In genomic region chr3:134370611-134371451, GRCh38 we compare ENCODE assay signal across 11 cellular contexts. TPM values are rescaled to one million over a fixed set of nuclear protein-coding genes. Genes with fewer than 3 reads are reported as not detected.
DNase-seq lines count a peak whose midpoint lies in the region; ATAC-seq and TF ChIP-seq lines count a peak whose summit lies in the region.
"Had no signal": no experiment of that assay in that cellular context is flagged by ENCODE, and none has a peak within 500 bp of the region (broad histone marks: within the 10 kb centered on the region; RNA-seq: fewer than 3 reads in every experiment).

No MANE protein-coding gene starts in this region.

- peaks cover 84% of the 10 kb centered on the region for H3K36me3 Mint-ChIP-seq in MCF 10A (ENCODE audit: insufficient read depth, unreplicated experiment)

- H3K4me3 Mint-ChIP-seq in MCF 10A (ENCODE audit: unreplicated experiment), result peak overlapping the region; percentile 93
- H3K4me3 Mint-ChIP-seq: activated T-helper 17 cell treated with anti-CD3 and anti-CD28 coated beads, Interleukin-2, amount 50 U/mL, for 72 hours; T-helper 17 cell had no signal

- H3K36me3 ChIP-seq in lung (ENCODE audit: control insufficient read depth in 2 of 2, insufficient read depth in 2 of 2, low read length in 2 of 2), result peaks cover 16 to 30% of the 10 kb centered on the region in 2 donors
- H3K36me3 ChIP-seq in suprapubic skin, result peaks cover 56% of the 10 kb centered on the region
- H3K36me3 ChIP-seq: neutrophil had no signal

- H3K9me3 ChIP-seq in lung (ENCODE audit: control insufficient read depth in 2 of 2, insufficient read depth in 1 of 2, low read length in 1 of 2) (no peaks in the 10 kb centered on the region), suprapubic skin (no peaks in the 10 kb centered on the region)
- H3K9me3 ChIP-seq: neutrophil had no signal

- no peak for TF ChIP-seq EP300 in suprapubic skin (IDR thresholded peaks at IDR 0.05)

- H3K27ac Mint-ChIP-seq in MCF 10A (ENCODE audit: low read depth, unreplicated experiment), result no peak overlapping the region
- H3K27ac Mint-ChIP-seq: activated T-helper 17 cell treated with anti-CD3 and anti-CD28 coated beads, Interleukin-2, amount 50 U/mL, for 72 hours; T-helper 17 cell had no signal

- CTCF ChIA-PET in MCF 10A (lab: Yijun Ruan, JAX), result interaction anchor here (0.6 to 30.1 kb wide), 9 partner anchors 10 to 159 kb away, joined by 3 to 449 read pairs (median 4); partner anchors contain the start of genes ANAPC13 and CEP63

- intact Hi-C loops in MCF 10A (cut with micrococcal nuclease), result loop anchor here (5.0 kb wide), 2 partner anchors 56 to 159 kb away; no protein-coding TSS in a partner anchor

- 55 to 78% methylated on average over 32 to 33 of the region's 33 CpGs for WGBS in lung, 2 donors
- 77% methylated on average over 12 of the region's 33 CpGs for WGBS in suprapubic skin

- H3K27me3 ChIP-seq in lung (ENCODE audit: control insufficient read depth, insufficient read depth) (no peaks in the 10 kb centered on the region), suprapubic skin (no peaks in the 10 kb centered on the region)

- H3K9me3 Mint-ChIP-seq in MCF 10A (ENCODE audit: unreplicated experiment), result no peaks in the 10 kb centered on the region
- H3K9me3 Mint-ChIP-seq: activated T-helper 17 cell treated with anti-CD3 and anti-CD28 coated beads, Interleukin-2, amount 50 U/mL, for 72 hours had no signal

- H3K27ac ChIP-seq in lung (ENCODE audit: low read depth in 1 of 2, low read length in 1 of 2) (peak overlapping the region; percentile 55 to 91), suprapubic skin (peak overlapping the region; percentile 62)
- H3K27ac ChIP-seq: neutrophil had no signal

- no peak for TF ChIP-seq POLR2A in suprapubic skin (IDR thresholded peaks at IDR 0.05)

- H3K4me1 Mint-ChIP-seq in MCF 10A (ENCODE audit: insufficient read depth, unreplicated experiment), result peaks cover 40% of the 10 kb centered on the region

- H3K4me3 ChIP-seq in lung (no peak overlapping the region), suprapubic skin (peak overlapping the region; percentile 69)

- no TSS peak for BruUV-seq in MCF 10A (replicated peaks; lab: Mats Ljungman, UMichigan)

- POLR2A ChIA-PET in MCF 10A (lab: Yijun Ruan, JAX), result interaction anchor here (0.7 to 5.1 kb wide), 8 partner anchors 7 to 1016 kb away, joined by 3 to 114 read pairs (median 18); no protein-coding TSS in a partner anchor

- no peaks in the 10 kb centered on the region for H3K27me3 Mint-ChIP-seq in MCF 10A (ENCODE audit: insufficient read depth, unreplicated experiment)

- ATAC-seq in lung (ENCODE audit: insufficient read depth, low FRiP score), result no peak
- no peak for ATAC-seq in GM21390 (IDR thresholded peaks at IDR 0.05; ENCODE audit: unreplicated experiment)
- ATAC-seq in GM18519 (IDR thresholded peaks at IDR 0.05; ENCODE audit: low FRiP score, unreplicated experiment), result no peak
- ATAC-seq: activated T-helper 17 cell treated with anti-CD3 and anti-CD28 coated beads, Interleukin-2, amount 50 U/mL, for 72 hours; T-helper 17 cell had no signal

- DNase-seq in HK-2 (ENCODE audit: unreplicated experiment) (peak; percentile 28), MCF 10A (ENCODE audit: unreplicated experiment) (no peak), lung (ENCODE audit: low spot score) (no peak), suprapubic skin (ENCODE audit: low spot score in 2 of 2) (peak in 1 of 2 donors; percentile 61), AML-193 (lab: John Stamatoyannopoulos, UW) (no peak)
- DNase-seq: NCI-H2029 treated with DMSO at 0.1 percent for 48 hours, T-helper 17 cell had no signal

- peaks cover 33 to 46% of the 10 kb centered on the region in 2 donors for H3K4me1 ChIP-seq in lung (ENCODE audit: control insufficient read depth in 2 of 2, insufficient read depth in 2 of 2, low read length in 2 of 2)
- H3K4me1 ChIP-seq in suprapubic skin, result peaks cover 88% of the 10 kb centered on the region

- no peak for TF ChIP-seq CTCF in MCF 10A (IDR thresholded peaks at IDR 0.05; ENCODE audit: unreplicated experiment)
- TF ChIP-seq CTCF in lung (IDR thresholded peaks at IDR 0.05; ENCODE audit: control extremely low read depth, extremely low read depth), result no peak
- no peak for TF ChIP-seq CTCF in suprapubic skin (IDR thresholded peaks at IDR 0.05)

RNA-seq across cellular contexts. Expression of gene AMOTL2, which starts 3.4 kb away (rescaled TPM):
- total RNA-seq in MCF 10A (2022), result 92.6 and 137 TPM in 2 replicates
- total RNA-seq in lung, result 100 to 1,000 TPM; 122 to 129 TPM
- polyA plus RNA-seq in lung, result 10 to 100 TPM; 27.4 to 30.1 TPM
- total RNA-seq in suprapubic skin, result 100 to 1,000 TPM in 2 of 4 donors, 10 to 100 TPM in 2; 80.4 to 118 (median 95.8) TPM
- total RNA-seq: activated T-helper 17 cell treated with anti-CD3 and anti-CD28 coated beads, Interleukin-2, amount 50 U/mL, for 72 hours; T-helper 17 cell had no signal
